In genomic region chr22:27636716-27637503, GRCh38 we compare ENCODE assay signal across 30 cellular contexts.
DNase-seq lines count a peak whose midpoint lies in the region; ATAC-seq and TF ChIP-seq lines count a peak whose summit lies in the region.
"Had no signal": no experiment of that assay in that cellular context is flagged by ENCODE, and none has a peak within 500 bp of the region (broad histone marks: within the 10 kb centered on the region; RNA-seq: fewer than 3 reads in every experiment).

No MANE protein-coding gene starts in this region.

- TF ChIP-seq CTCF in coronary artery (IDR thresholded peaks at IDR 0.05), result no peak
- TF ChIP-seq CTCF in psoas muscle (IDR thresholded peaks at IDR 0.05), result no peak

- intact Hi-C loops in left ventricle myocardium superior (cut with micrococcal nuclease), result no loop called here
- intact Hi-C loops in psoas muscle (cut with DNase I), result loop anchor here (5.0 kb wide), 2 partner anchors 160 to 165 kb away; partner anchors contain the start of gene MN1 (in 1 of the 2)
- intact Hi-C loops in left colon (cut with DNase I, micrococcal nuclease), result no loop called here

- no peaks in the 10 kb centered on the region for H3K9me3 ChIP-seq in psoas muscle
- H3K9me3 ChIP-seq: A549, Peyer's patch, spleen, stomach, tibial nerve had no signal

- DNase-seq in D341Med (ENCODE audit: low spot score) (peak; percentile 81), coronary artery (ENCODE audit: low spot score) (no peak), left ventricle myocardium superior (peak; percentile 79), psoas muscle (peak; percentile 70 to 92), NCI-H2196 (lab: John Stamatoyannopoulos, UW; ENCODE audit: unreplicated experiment) (no peak), left colon (no peak)
- DNase-seq: activated CD4-positive, alpha-beta T cell treated with anti-CD3 and anti-CD28 coated beads, Interleukin-2, amount 50 U/mL, for 1 hour; activated CD4-positive, CD25-positive, alpha-beta regulatory T cell; activated effector memory CD4-positive, alpha-beta T cell treated with anti-CD3 and anti-CD28 coated beads, Interleukin-2, amount 50 U/mL, for 16 hours; activated naive CD8-positive, alpha-beta T cell treated with anti-CD3 and anti-CD28 coated beads for 36 hours; activated T-cell treated with anti-CD3 and anti-CD28 coated beads, Interleukin-2, amount 50 U/mL, for 24 hours; CD4-positive, alpha-beta memory T cell; central memory CD4-positive, alpha-beta T cell; erythroblast; glutamatergic neuron; MV-4-11; naive thymus-derived CD8-positive, alpha-beta T cell; NCI-H1436 treated with DMSO at 0.1 percent for 48 hours; NCI-H345; NCI-H69; Peyer's patch; retina; spleen; stomach; T-helper 1 cell had no signal

- no peaks in the 10 kb centered on the region for H3K27me3 ChIP-seq in psoas muscle (ENCODE audit: insufficient read depth in 3 of 3, low read length in 2 of 3)
- H3K27me3 ChIP-seq: Peyer's patch had no signal

- WGBS in psoas muscle, 3 donors, result 22 to 34% (median 27%) methylated on average over 10 of the region's 10 CpGs

- H3K4me1 ChIP-seq in psoas muscle, result peaks cover 53% of the 10 kb centered on the region
- H3K4me1 ChIP-seq: A549, Peyer's patch, spleen had no signal

- H3K4me3 ChIP-seq in coronary artery (no peak overlapping the region), psoas muscle (no peak overlapping the region)
- H3K4me3 ChIP-seq: A549, Peyer's patch, spleen, stomach, tibial nerve had no signal

- ATAC-seq in left ventricle myocardium superior (peak; percentile 85), psoas muscle (peak; percentile 83 to 87 (median 86)), GM19023 (IDR thresholded peaks at IDR 0.05; ENCODE audit: unreplicated experiment) (no peak), left colon (no peak), HG03280 (IDR thresholded peaks at IDR 0.05; ENCODE audit: unreplicated experiment) (no peak)
- ATAC-seq: A549; HCT116; naive thymus-derived CD8-positive, alpha-beta T cell had no signal

- no peaks in the 10 kb centered on the region for H3K36me3 ChIP-seq in psoas muscle (ENCODE audit: insufficient read depth in 1 of 2, low read depth in 1 of 2)
- H3K36me3 ChIP-seq: Peyer's patch, spleen, stomach, tibial nerve had no signal

- H3K27ac ChIP-seq in coronary artery (peak overlapping the region; percentile 8 to 73), psoas muscle (peak overlapping the region; percentile 97)
- H3K27ac ChIP-seq: A549, Peyer's patch, spleen, stomach, tibial nerve had no signal

Comparison
In these comparisons a context has a peak if more than half of its experiments do, and no peak if none do; other contexts are left out.
1. DNase-seq: peak in D341Med (single experiment), left ventricle myocardium superior (single experiment) and psoas muscle (2 of 2); none in coronary artery (single experiment), NCI-H2196 (single experiment) and left colon (0 of 2).
2. ATAC-seq: peak in left ventricle myocardium superior (single experiment) and psoas muscle (4 of 4); none in GM19023 (single experiment), left colon (single experiment) and HG03280 (single experiment).
3. intact Hi-C loops: an anchor here in psoas muscle (5.0 kb wide); none called in left ventricle myocardium superior and left colon.